In genomic region chr3:191699546-191699945, GRCh38 we compare ENCODE assay signal across 10 cellular contexts.
"Had no signal": no experiment of that assay in that cellular context is flagged by ENCODE, and none has a peak within 500 bp of the region (broad histone marks: within the 10 kb centered on the region; RNA-seq: fewer than 3 reads in every experiment).

No MANE protein-coding gene starts in this region.

- H3K9me3 ChIP-seq: HAP-1 had no signal

- H3K4me3 Mint-ChIP-seq: GM23338, H9, HFFc6 had no signal

- H3K27ac ChIP-seq: GM23248 had no signal

- ATAC-seq: GM23338, HCT116 had no signal

- H3K27ac Mint-ChIP-seq: GM23338, H9, HFFc6 had no signal

- H3K9ac ChIP-seq: GM23248 had no signal

- H3K36me3 ChIP-seq: HAP-1 had no signal

- H3K4me3 ChIP-seq: GM23248, GM23338, HAP-1 had no signal

- DNase-seq: GM23248, GOT3, H7, H9, HCEC 1CT, HFFc6 had no signal

- H2AFZ ChIP-seq: GM23248, GM23338 had no signal

- FAIRE-seq: H1 had no signal

- H3K4me2 ChIP-seq: GM23338 had no signal
